8 cellular contexts compared by ENCODE assay signal in genomic region chr19:2610637-2611482, GRCh38.
A peak's percentile ranks its signal among the peaks of the same experiment; 100 is the strongest.
DNase-seq lines count a peak whose midpoint lies in the region; FAIRE-seq and TF ChIP-seq lines count a peak whose summit lies in the region.

No MANE protein-coding gene starts in this region.

- H3K4me3 ChIP-seq in kidney epithelial cell (ENCODE audit: low read depth, low read length): no peak overlapping the region

- DNase-seq in DMS53 treated with DMSO at 0.1 percent for 48 hours (lab: John Stamatoyannopoulos, UW; ENCODE audit: unreplicated experiment) (peak; percentile 52), H54 (ENCODE audit: insufficient read length, low spot score) (peak; percentile 96), NCI-H146 (lab: John Stamatoyannopoulos, UW) (peak; percentile 55), kidney epithelial cell (ENCODE audit: low read depth) (peak; percentile 81), GM19238 (ENCODE audit: insufficient read length, low spot score) (no peak)
- peak; percentile 73 for DNase-seq in activated CD4-positive, CD25-positive, alpha-beta regulatory T cell treated with anti-CD3 and anti-CD28 coated beads, Interleukin-2, amount 50 U/mL, for 16 hours (ENCODE audit: low read depth, low spot score)
- DNase-seq in central memory CD4-positive, alpha-beta T cell: peak; percentile 75
- DNase-seq in stimulated activated CD4-positive, alpha-beta T cell treated with anti-CD3 and anti-CD28 coated beads, Interleukin-15, amount 100 ng/mL, for 1 hour (ENCODE audit: low read depth in 1 of 2, low spot score in 1 of 2): peak; percentile 75 to 86

- peak; percentile 96 for TF ChIP-seq CTCF in kidney epithelial cell (IDR thresholded peaks at IDR 0.05; ENCODE audit: insufficient read depth, low read length, poor library complexity, severe bottlenecking)

- no peak for FAIRE-seq in H54 (lab: Jason Lieb, UNC)

- no peaks in the 10 kb centered on the region for H3K36me3 ChIP-seq in kidney epithelial cell (ENCODE audit: control insufficient read depth, insufficient read depth, low read length)

- TF ChIP-seq POLR2A in H54 (IDR thresholded peaks at IDR 0.05; ENCODE audit: low read depth, low read length): peak; percentile 41; the same call in 1 of the 2 replicates

- peaks cover 6% of the 10 kb centered on the region for H3K27me3 ChIP-seq in kidney epithelial cell (ENCODE audit: control insufficient read depth, insufficient read depth, low read length)
